Comparison of ENCODE assay signal across 1 cellular context in the genomic region with DNA sequence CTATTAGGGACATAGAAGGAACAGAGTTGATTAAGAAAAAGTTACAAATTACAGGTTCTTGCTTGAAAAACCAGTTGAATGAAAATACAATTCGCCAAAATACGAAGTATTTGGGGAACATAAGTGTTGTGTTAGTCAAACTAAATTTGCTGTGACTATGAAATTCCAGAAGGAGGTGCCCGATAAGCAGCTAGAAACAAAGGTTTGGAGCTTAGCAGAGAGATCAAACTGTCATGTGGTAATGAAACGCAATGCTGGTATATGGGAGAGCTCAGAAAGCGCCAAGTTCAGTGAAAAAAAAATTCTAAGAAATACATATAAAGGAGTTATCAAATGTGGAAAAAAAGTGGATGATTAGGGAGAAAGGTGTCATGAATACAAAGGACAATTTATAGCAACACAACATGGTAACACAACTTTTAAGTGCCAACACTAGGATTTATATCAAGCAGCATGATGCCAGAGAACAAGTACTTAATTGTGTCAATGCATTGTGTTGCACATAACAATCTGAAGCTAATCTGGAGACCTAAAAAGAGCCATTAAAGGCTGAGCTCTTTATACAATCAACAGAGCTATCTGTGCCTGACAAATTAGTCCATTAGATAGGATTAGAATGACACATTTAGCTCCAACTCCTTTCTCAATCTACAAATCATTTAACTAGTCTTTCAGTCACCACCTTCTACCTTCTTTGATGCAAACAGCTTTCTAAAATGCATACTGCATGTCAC.
TF ChIP-seq lines count a peak whose summit lies in the region.

No MANE protein-coding gene starts in this region.

TF ChIP-seq in HepG2, 621 proteins besides CTCF, POLR2A, EP300 and RAD21:
- TF ChIP-seq ZSCAN29 (CRISPR knock-in tag; conservative IDR thresholded peaks at IDR 0.05) (no peak), ZNF446 (CRISPR knock-in tag; IDR thresholded peaks at IDR 0.05) (no peak), GFI1 (CRISPR knock-in tag; IDR thresholded peaks at IDR 0.05; ENCODE audit: borderline replicate concordance) (no peak), NR2F2 (IDR thresholded peaks at IDR 0.05; ENCODE audit: borderline replicate concordance, low read depth) (no peak), SCMH1 (CRISPR knock-in tag; IDR thresholded peaks at IDR 0.05; ENCODE audit: borderline replicate concordance) (no peak), ZNF83 (CRISPR knock-in tag; IDR thresholded peaks at IDR 0.05; ENCODE audit: borderline replicate concordance) (no peak), ISX (CRISPR knock-in tag; conservative IDR thresholded peaks at IDR 0.05) (no peak)
- TF ChIP-seq, protein P1, sequence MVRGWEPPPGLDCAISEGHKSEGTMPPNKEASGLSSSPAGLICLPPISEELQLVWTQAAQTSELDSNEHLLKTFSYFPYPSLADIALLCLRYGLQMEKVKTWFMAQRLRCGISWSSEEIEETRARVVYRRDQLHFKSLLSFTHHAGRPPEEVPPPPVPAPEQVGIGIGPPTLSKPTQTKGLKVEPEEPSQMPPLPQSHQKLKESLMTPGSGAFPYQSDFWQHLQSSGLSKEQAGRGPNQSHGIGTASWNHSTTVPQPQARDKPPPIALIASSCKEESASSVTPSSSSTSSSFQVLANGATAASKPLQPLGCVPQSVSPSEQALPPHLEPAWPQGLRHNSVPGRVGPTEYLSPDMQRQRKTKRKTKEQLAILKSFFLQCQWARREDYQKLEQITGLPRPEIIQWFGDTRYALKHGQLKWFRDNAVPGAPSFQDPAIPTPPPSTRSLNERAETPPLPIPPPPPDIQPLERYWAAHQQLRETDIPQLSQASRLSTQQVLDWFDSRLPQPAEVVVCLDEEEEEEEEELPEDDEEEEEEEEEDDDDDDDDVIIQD (CRISPR knock-in tag; IDR thresholded peaks at IDR 0.05; ENCODE audit: low read depth), result no peak
- TF ChIP-seq, protein P2, sequence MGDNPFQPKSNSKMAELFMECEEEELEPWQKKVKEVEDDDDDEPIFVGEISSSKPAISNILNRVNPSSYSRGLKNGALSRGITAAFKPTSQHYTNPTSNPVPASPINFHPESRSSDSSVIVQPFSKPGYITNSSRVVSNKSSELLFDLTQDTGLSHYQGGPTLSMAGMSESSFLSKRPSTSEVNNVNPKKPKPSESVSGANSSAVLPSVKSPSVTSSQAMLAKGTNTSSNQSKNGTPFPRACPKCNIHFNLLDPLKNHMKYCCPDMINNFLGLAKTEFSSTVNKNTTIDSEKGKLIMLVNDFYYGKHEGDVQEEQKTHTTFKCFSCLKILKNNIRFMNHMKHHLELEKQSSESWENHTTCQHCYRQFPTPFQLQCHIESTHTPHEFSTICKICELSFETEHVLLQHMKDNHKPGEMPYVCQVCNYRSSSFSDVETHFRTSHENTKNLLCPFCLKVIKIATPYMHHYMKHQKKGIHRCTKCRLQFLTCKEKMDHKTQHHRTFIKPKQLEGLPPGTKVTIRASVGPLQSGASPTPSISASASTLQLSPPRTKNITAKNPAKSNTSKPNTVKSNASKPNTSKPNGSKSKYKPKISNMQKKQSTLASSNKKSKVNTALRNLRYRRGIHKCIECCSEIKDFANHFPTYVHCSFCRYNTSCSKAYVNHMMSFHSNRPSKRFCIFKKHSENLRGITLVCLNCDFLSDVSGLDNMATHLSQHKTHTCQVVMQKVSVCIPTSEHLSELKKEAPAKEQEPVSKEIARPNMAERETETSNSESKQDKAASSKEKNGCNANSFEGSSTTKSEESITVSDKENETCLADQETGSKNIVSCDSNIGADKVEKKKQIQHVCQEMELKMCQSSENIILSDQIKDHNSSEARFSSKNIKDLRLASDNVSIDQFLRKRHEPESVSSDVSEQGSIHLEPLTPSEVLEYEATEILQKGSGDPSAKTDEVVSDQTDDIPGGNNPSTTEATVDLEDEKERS (CRISPR knock-in tag; IDR thresholded peaks at IDR 0.05), result no peak
- TF ChIP-seq, protein P3, sequence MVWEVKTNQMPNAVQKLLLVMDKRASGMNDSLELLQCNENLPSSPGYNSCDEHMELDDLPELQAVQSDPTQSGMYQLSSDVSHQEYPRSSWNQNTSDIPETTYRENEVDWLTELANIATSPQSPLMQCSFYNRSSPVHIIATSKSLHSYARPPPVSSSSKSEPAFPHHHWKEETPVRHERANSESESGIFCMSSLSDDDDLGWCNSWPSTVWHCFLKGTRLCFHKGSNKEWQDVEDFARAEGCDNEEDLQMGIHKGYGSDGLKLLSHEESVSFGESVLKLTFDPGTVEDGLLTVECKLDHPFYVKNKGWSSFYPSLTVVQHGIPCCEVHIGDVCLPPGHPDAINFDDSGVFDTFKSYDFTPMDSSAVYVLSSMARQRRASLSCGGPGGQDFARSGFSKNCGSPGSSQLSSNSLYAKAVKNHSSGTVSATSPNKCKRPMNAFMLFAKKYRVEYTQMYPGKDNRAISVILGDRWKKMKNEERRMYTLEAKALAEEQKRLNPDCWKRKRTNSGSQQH (CRISPR knock-in tag; IDR thresholded peaks at IDR 0.05; ENCODE audit: low read depth), result no peak
- TF ChIP-seq, protein P4, sequence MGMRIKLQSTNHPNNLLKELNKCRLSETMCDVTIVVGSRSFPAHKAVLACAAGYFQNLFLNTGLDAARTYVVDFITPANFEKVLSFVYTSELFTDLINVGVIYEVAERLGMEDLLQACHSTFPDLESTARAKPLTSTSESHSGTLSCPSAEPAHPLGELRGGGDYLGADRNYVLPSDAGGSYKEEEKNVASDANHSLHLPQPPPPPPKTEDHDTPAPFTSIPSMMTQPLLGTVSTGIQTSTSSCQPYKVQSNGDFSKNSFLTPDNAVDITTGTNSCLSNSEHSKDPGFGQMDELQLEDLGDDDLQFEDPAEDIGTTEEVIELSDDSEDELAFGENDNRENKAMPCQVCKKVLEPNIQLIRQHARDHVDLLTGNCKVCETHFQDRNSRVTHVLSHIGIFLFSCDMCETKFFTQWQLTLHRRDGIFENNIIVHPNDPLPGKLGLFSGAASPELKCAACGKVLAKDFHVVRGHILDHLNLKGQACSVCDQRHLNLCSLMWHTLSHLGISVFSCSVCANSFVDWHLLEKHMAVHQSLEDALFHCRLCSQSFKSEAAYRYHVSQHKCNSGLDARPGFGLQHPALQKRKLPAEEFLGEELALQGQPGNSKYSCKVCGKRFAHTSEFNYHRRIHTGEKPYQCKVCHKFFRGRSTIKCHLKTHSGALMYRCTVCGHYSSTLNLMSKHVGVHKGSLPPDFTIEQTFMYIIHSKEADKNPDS (CRISPR knock-in tag; IDR thresholded peaks at IDR 0.05), result no peak
